ENCODE assay signal across 14 cellular contexts in the genomic region with DNA sequence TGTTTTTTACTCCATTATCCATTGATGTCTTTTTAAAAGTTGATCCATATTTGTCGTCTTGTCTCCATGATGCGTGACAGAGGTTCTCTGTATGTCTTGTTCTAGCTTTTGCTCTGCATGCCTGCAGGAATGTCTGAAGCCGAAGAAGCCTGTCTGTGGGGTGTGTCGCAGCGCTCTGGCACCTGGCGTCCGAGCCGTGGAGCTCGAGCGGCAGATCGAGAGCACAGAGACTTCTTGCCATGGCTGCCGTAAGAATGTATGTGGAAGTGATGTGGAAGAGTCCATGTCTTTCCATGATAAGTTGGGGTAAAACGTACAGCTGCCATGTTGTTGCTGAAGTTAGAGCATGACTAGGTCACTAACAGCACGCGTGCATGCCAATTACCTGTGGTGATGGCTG. TPM values are rescaled to one million over a fixed set of nuclear protein-coding genes. Genes with fewer than 3 reads are reported as not detected.
"Had no signal": no experiment of that assay in that cellular context is flagged by ENCODE, and none has a peak within 500 bp of the region (broad histone marks: within the 10 kb centered on the region; RNA-seq: fewer than 3 reads in every experiment).

No MANE protein-coding gene starts in this region.

- H3K9me3 Mint-ChIP-seq: activated B cell treated with CpG ODN at 0.5 μM for 24 hours; T-helper 1 cell treated with Interleukin-12 subunit alpha and Interleukin-12 subunit beta and Interleukin-4 antibody, amounts not matched to agents 30 μg/mL and 1 μg/mL, for 36 hours had no signal

- ATAC-seq: activated CD8-positive, alpha-beta T cell treated with anti-CD3 and anti-CD28 coated beads, Interleukin-2, amount 10 ng/mL, durations not matched to agents 7 days and 5 days had no signal

- H3K9me3 ChIP-seq: pancreas had no signal

- H3K27me3 Mint-ChIP-seq: activated B cell treated with CpG ODN at 0.5 μM for 24 hours had no signal

- H3K4me3 Mint-ChIP-seq: activated B cell treated with CpG ODN at 0.5 μM for 24 hours; activated CD8-positive, alpha-beta T cell treated with anti-CD3 and anti-CD28 coated beads, Interleukin-2, amount 10 ng/mL, durations not matched to agents 7 days and 5 days; T-helper 1 cell treated with Interleukin-12 subunit alpha and Interleukin-12 subunit beta and Interleukin-4 antibody, amounts not matched to agents 30 μg/mL and 1 μg/mL, for 36 hours had no signal

- H3K27ac Mint-ChIP-seq: activated B cell treated with CpG ODN at 0.5 μM for 24 hours; activated CD8-positive, alpha-beta T cell treated with anti-CD3 and anti-CD28 coated beads, Interleukin-2, amount 10 ng/mL, durations not matched to agents 7 days and 5 days; T-helper 1 cell treated with Interleukin-12 subunit alpha and Interleukin-12 subunit beta and Interleukin-4 antibody, amounts not matched to agents 30 μg/mL and 1 μg/mL, for 36 hours had no signal

- DNase-seq: activated B cell treated with CpG ODN at 0.5 μM for 24 hours; activated CD4-positive, alpha-beta T cell treated with anti-CD3 and anti-CD28 coated beads for 48 hours; activated CD8-positive, alpha-beta memory T cell treated with anti-CD3 and anti-CD28 coated beads, Interleukin-2, amount 50 U/mL, for 4 hours; activated CD8-positive, alpha-beta T cell treated with anti-CD3 and anti-CD28 coated beads, Interleukin-2, amount 10 ng/mL, durations not matched to agents 7 days and 5 days; dermis blood vessel endothelial cell; erythroblast; islet precursor cell; midbrain; stimulated activated CD4-positive, alpha-beta T cell treated with anti-CD3 and anti-CD28 coated beads, Interleukin-2, amount 100 ng/mL, for 48 hours; stimulated activated naive CD4-positive, alpha-beta T cell treated with Interleukin-2 at 50 U/mL for 16 hours had no signal

RNA-seq across cellular contexts. Expression of a gene that starts 41.3 kb away (rescaled TPM):
- total RNA-seq: bronchial epithelial cell, temporal lobe had no signal
